In the genomic region with DNA sequence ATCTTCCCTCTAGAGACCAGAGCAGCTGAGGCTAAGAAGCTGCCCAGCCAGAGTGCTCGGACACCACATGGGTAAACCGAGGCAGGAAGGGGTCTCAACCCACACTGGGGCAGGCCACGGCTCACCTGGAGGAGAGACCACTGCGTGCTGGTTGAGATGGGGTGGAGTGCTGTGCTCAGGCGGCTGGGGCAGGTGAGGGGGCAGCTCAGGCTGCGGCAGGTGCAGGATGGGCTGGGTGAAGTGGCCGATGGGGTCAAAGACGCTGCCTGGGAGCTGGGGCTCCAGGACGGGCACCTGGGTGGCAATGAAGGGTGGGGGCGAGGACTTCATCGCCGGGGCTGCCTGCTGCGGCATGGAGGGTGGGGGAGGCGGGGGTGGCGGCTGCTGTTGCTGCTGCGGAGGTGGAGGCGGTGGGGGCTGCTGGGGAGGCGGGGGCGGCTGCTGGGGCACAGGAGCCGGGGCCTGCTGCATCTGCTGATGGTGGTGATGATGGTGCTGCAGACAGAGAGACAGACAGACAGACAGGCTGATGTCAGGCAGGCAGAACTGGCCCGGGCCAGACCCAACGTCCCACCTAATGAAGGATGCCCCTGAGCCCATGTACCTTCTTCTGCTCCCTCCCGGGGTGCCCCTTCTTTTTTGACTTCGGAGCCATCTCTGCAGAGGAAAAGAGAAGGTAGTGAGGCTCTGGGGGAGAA, we compare ENCODE assay signal across 1 cellular context.
TF ChIP-seq lines count a peak whose summit lies in the region.

No MANE protein-coding gene starts in this region.

TF ChIP-seq in K562, 482 proteins besides CTCF, POLR2A, EP300 and RAD21 (continued from another document):
- TF ChIP-seq, protein P1, sequence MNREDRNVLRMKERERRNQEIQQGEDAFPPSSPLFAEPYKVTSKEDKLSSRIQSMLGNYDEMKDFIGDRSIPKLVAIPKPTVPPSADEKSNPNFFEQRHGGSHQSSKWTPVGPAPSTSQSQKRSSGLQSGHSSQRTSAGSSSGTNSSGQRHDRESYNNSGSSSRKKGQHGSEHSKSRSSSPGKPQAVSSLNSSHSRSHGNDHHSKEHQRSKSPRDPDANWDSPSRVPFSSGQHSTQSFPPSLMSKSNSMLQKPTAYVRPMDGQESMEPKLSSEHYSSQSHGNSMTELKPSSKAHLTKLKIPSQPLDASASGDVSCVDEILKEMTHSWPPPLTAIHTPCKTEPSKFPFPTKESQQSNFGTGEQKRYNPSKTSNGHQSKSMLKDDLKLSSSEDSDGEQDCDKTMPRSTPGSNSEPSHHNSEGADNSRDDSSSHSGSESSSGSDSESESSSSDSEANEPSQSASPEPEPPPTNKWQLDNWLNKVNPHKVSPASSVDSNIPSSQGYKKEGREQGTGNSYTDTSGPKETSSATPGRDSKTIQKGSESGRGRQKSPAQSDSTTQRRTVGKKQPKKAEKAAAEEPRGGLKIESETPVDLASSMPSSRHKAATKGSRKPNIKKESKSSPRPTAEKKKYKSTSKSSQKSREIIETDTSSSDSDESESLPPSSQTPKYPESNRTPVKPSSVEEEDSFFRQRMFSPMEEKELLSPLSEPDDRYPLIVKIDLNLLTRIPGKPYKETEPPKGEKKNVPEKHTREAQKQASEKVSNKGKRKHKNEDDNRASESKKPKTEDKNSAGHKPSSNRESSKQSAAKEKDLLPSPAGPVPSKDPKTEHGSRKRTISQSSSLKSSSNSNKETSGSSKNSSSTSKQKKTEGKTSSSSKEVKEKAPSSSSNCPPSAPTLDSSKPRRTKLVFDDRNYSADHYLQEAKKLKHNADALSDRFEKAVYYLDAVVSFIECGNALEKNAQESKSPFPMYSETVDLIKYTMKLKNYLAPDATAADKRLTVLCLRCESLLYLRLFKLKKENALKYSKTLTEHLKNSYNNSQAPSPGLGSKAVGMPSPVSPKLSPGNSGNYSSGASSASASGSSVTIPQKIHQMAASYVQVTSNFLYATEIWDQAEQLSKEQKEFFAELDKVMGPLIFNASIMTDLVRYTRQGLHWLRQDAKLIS (CRISPR knock-in tag; IDR thresholded peaks at IDR 0.05): no peak
- TF ChIP-seq SIN3B (IDR thresholded peaks at IDR 0.05; ENCODE audit: low read depth) (no peak), PHF8 (IDR thresholded peaks at IDR 0.05; ENCODE audit: borderline replicate concordance, low read length) (no peak), ZNF274 (IDR thresholded peaks at IDR 0.05; ENCODE audit: borderline replicate concordance, low read depth, low read length) (no peak)
- TF ChIP-seq, protein P2, sequence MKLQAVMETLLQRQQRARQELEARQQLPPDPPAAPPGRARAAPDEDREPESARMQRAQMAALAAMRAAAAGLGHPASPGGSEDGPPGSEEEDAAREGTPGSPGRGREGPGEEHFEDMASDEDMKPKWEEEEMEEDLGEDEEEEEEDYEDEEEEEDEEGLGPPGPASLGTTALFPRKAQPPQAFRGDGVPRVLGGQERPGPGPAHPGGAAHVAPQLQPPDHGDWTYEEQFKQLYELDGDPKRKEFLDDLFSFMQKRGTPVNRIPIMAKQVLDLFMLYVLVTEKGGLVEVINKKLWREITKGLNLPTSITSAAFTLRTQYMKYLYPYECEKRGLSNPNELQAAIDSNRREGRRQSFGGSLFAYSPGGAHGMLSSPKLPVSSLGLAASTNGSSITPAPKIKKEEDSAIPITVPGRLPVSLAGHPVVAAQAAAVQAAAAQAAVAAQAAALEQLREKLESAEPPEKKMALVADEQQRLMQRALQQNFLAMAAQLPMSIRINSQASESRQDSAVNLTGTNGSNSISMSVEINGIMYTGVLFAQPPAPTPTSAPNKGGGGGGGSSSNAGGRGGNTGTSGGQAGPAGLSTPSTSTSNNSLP (IDR thresholded peaks at IDR 0.05; ENCODE audit: borderline replicate concordance, low read depth, low read length): no peak
